ENCODE assay signal across 19 cellular contexts in the genomic region with DNA sequence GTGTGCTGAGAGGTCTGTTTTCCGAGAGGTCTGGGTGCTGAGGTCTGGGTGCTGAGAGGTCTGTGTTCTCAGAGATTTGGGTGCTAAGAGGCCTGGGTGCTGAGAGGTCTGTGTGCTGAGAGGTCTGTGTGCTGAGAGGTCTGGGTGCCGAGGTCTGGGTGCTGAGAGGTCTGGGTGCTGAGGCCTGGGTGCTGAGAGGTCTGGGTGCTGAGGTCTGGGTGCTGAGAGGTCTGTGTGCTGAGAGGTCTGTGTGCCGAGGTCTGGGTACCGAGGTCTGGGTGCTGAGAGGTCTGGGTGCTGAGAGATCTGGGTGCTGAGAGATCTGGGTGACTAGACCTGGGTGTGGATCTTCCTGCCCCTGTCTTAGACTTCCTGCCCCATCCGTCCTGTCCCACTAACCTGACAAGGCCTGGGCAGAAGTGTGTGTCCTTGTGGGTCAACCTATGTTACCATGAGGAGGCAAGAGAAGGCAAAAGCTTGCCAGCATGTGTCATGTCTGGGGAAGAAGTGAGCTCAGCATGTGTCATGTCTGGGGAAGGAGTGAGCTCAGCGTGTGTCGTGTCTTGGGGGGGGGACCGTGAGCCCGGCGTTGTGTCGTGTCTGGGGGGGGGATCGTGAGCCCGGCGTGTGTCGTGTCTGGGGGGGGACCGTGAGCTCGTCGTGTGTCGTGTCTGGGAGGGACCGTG.
DNase-seq lines count a peak whose midpoint lies in the region; ATAC-seq and TF ChIP-seq lines count a peak whose summit lies in the region.
"Had no signal": no experiment of that assay in that cellular context is flagged by ENCODE, and none has a peak within 500 bp of the region (broad histone marks: within the 10 kb centered on the region; RNA-seq: fewer than 3 reads in every experiment).

No MANE protein-coding gene starts in this region.

- no peaks in the 10 kb centered on the region for H3K4me1 Mint-ChIP-seq in stimulated activated effector memory CD8-positive, alpha-beta T cell treated with anti-CD3 and anti-CD28 coated beads, Interleukin-12 subunit alpha, Interleukin-12 subunit beta, amount 100 ng/mL, for 72 hours
- H3K4me1 Mint-ChIP-seq: activated CD4-positive, alpha-beta T cell treated with anti-CD3 and anti-CD28 coated beads, Interleukin-2, amount 10 ng/mL, durations not matched to agents 7 days and 5 days; IgD-negative memory B cell; neural crest cell; stimulated activated naive CD8-positive, alpha-beta T cell treated with anti-CD3 and anti-CD28 coated beads, Interleukin-15, amount 100 ng/mL, for 72 hours had no signal

- H3K9me3 Mint-ChIP-seq in stimulated activated effector memory CD8-positive, alpha-beta T cell treated with anti-CD3 and anti-CD28 coated beads, Interleukin-12 subunit alpha, Interleukin-12 subunit beta, amount 100 ng/mL, for 72 hours, result peaks cover 3% of the 10 kb centered on the region
- H3K9me3 Mint-ChIP-seq: activated CD4-positive, alpha-beta T cell treated with anti-CD3 and anti-CD28 coated beads, Interleukin-2, amount 10 ng/mL, durations not matched to agents 7 days and 5 days; activated T-cell treated with anti-CD3 and anti-CD28 coated beads, Interleukin-2, amount 50 U/mL, for 72 hours; IgD-negative memory B cell; neural crest cell had no signal

- peak; percentile 42 for DNase-seq in activated effector memory CD4-positive, alpha-beta T cell treated with anti-CD3 and anti-CD28 coated beads, Interleukin-2, amount 50 U/mL, for 16 hours
- DNase-seq in activated effector memory CD4-positive, alpha-beta T cell treated with Interleukin-2 at 50 U/mL for 16 hours, result no peak
- DNase-seq in HT-29 (ENCODE audit: low spot score) (peak; percentile 2), choroid plexus epithelial cell (ENCODE audit: low read depth) (peak; percentile 28), NCI-H1930 (lab: John Stamatoyannopoulos, UW) (no peak), NCI-H1436 (lab: John Stamatoyannopoulos, UW) (no peak)
- DNase-seq in stimulated activated effector memory CD8-positive, alpha-beta T cell treated with anti-CD3 and anti-CD28 coated beads, Interleukin-12 subunit alpha, Interleukin-12 subunit beta, amount 100 ng/mL, for 72 hours (ENCODE audit: low spot score in 2 of 2), result no peak
- DNase-seq: activated CD4-positive, alpha-beta T cell treated with anti-CD3 and anti-CD28 coated beads, Interleukin-2, amount 10 ng/mL, durations not matched to agents 7 days and 5 days; activated T-cell treated with anti-CD3 and anti-CD28 coated beads, Interleukin-2, amount 50 U/mL, for 72 hours; central memory CD4-positive, alpha-beta T cell; effector memory CD4-positive, alpha-beta T cell; left colon; NCI-H1048; NCI-H69; stimulated activated naive CD8-positive, alpha-beta T cell treated with anti-CD3 and anti-CD28 coated beads, Interleukin-15, amount 100 ng/mL, for 72 hours had no signal

- no peak overlapping the region for H3K4me3 ChIP-seq in choroid plexus epithelial cell (ENCODE audit: low read depth, low read length)

- H3K4me3 Mint-ChIP-seq in stimulated activated effector memory CD8-positive, alpha-beta T cell treated with anti-CD3 and anti-CD28 coated beads, Interleukin-12 subunit alpha, Interleukin-12 subunit beta, amount 100 ng/mL, for 72 hours, result no peak overlapping the region
- H3K4me3 Mint-ChIP-seq: activated CD4-positive, alpha-beta T cell treated with anti-CD3 and anti-CD28 coated beads, Interleukin-2, amount 10 ng/mL, durations not matched to agents 7 days and 5 days; activated T-cell treated with anti-CD3 and anti-CD28 coated beads, Interleukin-2, amount 50 U/mL, for 72 hours; IgD-negative memory B cell; neural crest cell; stimulated activated naive CD8-positive, alpha-beta T cell treated with anti-CD3 and anti-CD28 coated beads, Interleukin-15, amount 100 ng/mL, for 72 hours had no signal

- no peak overlapping the region for H3K27ac Mint-ChIP-seq in stimulated activated effector memory CD8-positive, alpha-beta T cell treated with anti-CD3 and anti-CD28 coated beads, Interleukin-12 subunit alpha, Interleukin-12 subunit beta, amount 100 ng/mL, for 72 hours
- H3K27ac Mint-ChIP-seq: activated CD4-positive, alpha-beta T cell treated with anti-CD3 and anti-CD28 coated beads, Interleukin-2, amount 10 ng/mL, durations not matched to agents 7 days and 5 days; activated T-cell treated with anti-CD3 and anti-CD28 coated beads, Interleukin-2, amount 50 U/mL, for 72 hours; IgD-negative memory B cell; stimulated activated naive CD8-positive, alpha-beta T cell treated with anti-CD3 and anti-CD28 coated beads, Interleukin-15, amount 100 ng/mL, for 72 hours had no signal

- no peaks in the 10 kb centered on the region for H3K36me3 Mint-ChIP-seq in stimulated activated effector memory CD8-positive, alpha-beta T cell treated with anti-CD3 and anti-CD28 coated beads, Interleukin-12 subunit alpha, Interleukin-12 subunit beta, amount 100 ng/mL, for 72 hours
- H3K36me3 Mint-ChIP-seq: IgD-negative memory B cell had no signal

- TF ChIP-seq CTCF in choroid plexus epithelial cell (conservative IDR thresholded peaks at IDR 0.05; ENCODE audit: low read depth, low read length), result no peak

- ATAC-seq in stimulated activated effector memory CD8-positive, alpha-beta T cell treated with anti-CD3 and anti-CD28 coated beads, Interleukin-12 subunit alpha, Interleukin-12 subunit beta, amount 100 ng/mL, for 72 hours, result peak; percentile 41
- ATAC-seq in HG03342 (IDR thresholded peaks at IDR 0.05; ENCODE audit: unreplicated experiment), result no peak
- ATAC-seq: left colon; SK-N-SH treated with all-trans-retinoic acid at 6 μM for 48 hours; stimulated activated naive CD8-positive, alpha-beta T cell treated with anti-CD3 and anti-CD28 coated beads, Interleukin-15, amount 100 ng/mL, for 72 hours had no signal

Comparison
In these comparisons a context has a peak if more than half of its experiments do, and no peak if none do; other contexts are left out.
1. DNase-seq: peak in activated effector memory CD4-positive, alpha-beta T cell treated with anti-CD3 and anti-CD28 coated beads, Interleukin-2, amount 50 U/mL, for 16 hours (single experiment), HT-29 (single experiment) and choroid plexus epithelial cell (single experiment); none in activated effector memory CD4-positive, alpha-beta T cell treated with Interleukin-2 at 50 U/mL for 16 hours (single experiment), stimulated activated effector memory CD8-positive, alpha-beta T cell treated with anti-CD3 and anti-CD28 coated beads, Interleukin-12 subunit alpha, Interleukin-12 subunit beta, amount 100 ng/mL, for 72 hours (0 of 2), NCI-H1930 (0 of 2) and NCI-H1436 (single experiment).